Comparison of ENCODE assay signal across 11 cellular contexts in genomic region chr14:68718033-68718725, GRCh38.
DNase-seq lines count a peak whose midpoint lies in the region; ATAC-seq, FAIRE-seq and TF ChIP-seq lines count a peak whose summit lies in the region.
"Had no signal": no experiment of that assay in that cellular context is flagged by ENCODE, and none has a peak within 500 bp of the region (broad histone marks: within the 10 kb centered on the region; RNA-seq: fewer than 3 reads in every experiment).

No MANE protein-coding gene starts in this region.

- no TSS peak for BruUV-seq in K562 (replicated peaks; lab: Mats Ljungman, UMichigan)

- DNase-seq in CD4-positive, CD25-positive, alpha-beta regulatory T cell, result peak in 1 of 3 donors; percentile 54
- DNase-seq in HT-29 (ENCODE audit: low spot score) (peak; percentile 40), K562 (ENCODE audit: extremely low read depth in 1 of 4, low spot score in 3 of 4) (no peak), mucosa of descending colon (peak in 1 of 3 donors; percentile 42), NCI-H2081 (lab: John Stamatoyannopoulos, UW) (no peak), DMS79 (lab: John Stamatoyannopoulos, UW) (no peak)
- no peak for DNase-seq in activated CD4-positive, CD25-positive, alpha-beta regulatory T cell treated with anti-CD3 and anti-CD28 coated beads, Interleukin-2, amount 50 U/mL, for 72 hours
- DNase-seq: MM.1S, T-helper 9 cell had no signal

- intact Hi-C loops in K562 (cut with micrococcal nuclease), result loop anchor here (5.0 kb wide), 1 partner anchor 39 kb away; no protein-coding TSS in a partner anchor
- intact Hi-C loops in mucosa of descending colon (cut with DNase I, micrococcal nuclease), result no loop called here

- TF ChIP-seq CTCF in K562 (IDR thresholded peaks at IDR 0.05 in 2 of 3, conservative IDR thresholded peaks at IDR 0.05 in 1 of 3; ENCODE audit: insufficient read depth in 2 of 3, low read depth in 1 of 3, low read length in 3 of 3) (0 out of 6 replicates have a peak, but pooled peaks of 1 of the 3 experiments have one; percentile 21), mucosa of descending colon (IDR thresholded peaks at IDR 0.05) (no peak)

- peak overlapping the region in 2 of 3 donors; percentile 79 to 86 for H3K27ac Mint-ChIP-seq in CD4-positive, CD25-positive, alpha-beta regulatory T cell

- H3K27me3 Mint-ChIP-seq in CD4-positive, CD25-positive, alpha-beta regulatory T cell, result no peaks in the 10 kb centered on the region

- in situ Hi-C loops in K562 (cut with MboI), result no loop called here

- 64% methylated on average over 2 of the region's 4 CpGs for WGBS in K562 (ENCODE audit: insufficient coverage, low coverage, missing lambda C conversion rate)

- no peaks in the 10 kb centered on the region for H3K9me3 ChIP-seq in CD4-positive, CD25-positive, alpha-beta regulatory T cell (ENCODE audit: control insufficient read depth in 2 of 2, low read length in 2 of 2)
- H3K9me3 ChIP-seq in K562 (replicated peaks; ENCODE audit: control insufficient read depth, insufficient read depth, low read depth, low read length) (no peaks in the 10 kb centered on the region), mucosa of descending colon (peaks cover 2% of the 10 kb centered on the region)

- no peak overlapping the region for H2AFZ ChIP-seq in K562 (ENCODE audit: low read depth, low read length)

- H3K27me3 ChIP-seq in CD4-positive, CD25-positive, alpha-beta regulatory T cell (ENCODE audit: control insufficient read depth, insufficient read depth, low read length), result no peaks in the 10 kb centered on the region
- no peaks in the 10 kb centered on the region for H3K27me3 ChIP-seq in K562 (ENCODE audit: control insufficient read depth in 2 of 2, insufficient read depth in 2 of 2, low read length in 2 of 2)

- no peaks in the 10 kb centered on the region for H3K9me1 ChIP-seq in K562 (ENCODE audit: control insufficient read depth, insufficient read depth, low read length)

- no peak for TF ChIP-seq EP300 in K562 (IDR thresholded peaks at IDR 0.05; ENCODE audit: low read length)

- no peak for TF ChIP-seq RAD21 in K562 (CRISPR knock-in tag; conservative IDR thresholded peaks at IDR 0.05 in 1 of 2, IDR thresholded peaks at IDR 0.05 in 1 of 2)

- no peak overlapping the region for H3K4me2 ChIP-seq in K562 (ENCODE audit: insufficient read depth, low read length)
- H3K4me2 ChIP-seq: smooth muscle cell had no signal

- H3K4me1 ChIP-seq in CD4-positive, CD25-positive, alpha-beta regulatory T cell (ENCODE audit: control insufficient read depth, insufficient read depth, low read length, poor library complexity, severe bottlenecking), result peaks cover 20% of the 10 kb centered on the region
- H3K4me1 ChIP-seq in K562 (replicated peaks in 1 of 2; ENCODE audit: control insufficient read depth in 2 of 2, insufficient read depth in 2 of 2, low read length in 2 of 2) (peaks cover 3 to 35% of the 10 kb centered on the region in 2 experiments; a peak in 3 of 5 replicates), mucosa of descending colon (ENCODE audit: low read depth) (peaks cover 3% of the 10 kb centered on the region)

- TF ChIP-seq POLR2A in K562 (conservative IDR thresholded peaks at IDR 0.05), result no peak

- FAIRE-seq in K562 (lab: Jason Lieb, UNC), result no peak

- peak overlapping the region in 1 of 4 donors; percentile 6 for H3K4me3 Mint-ChIP-seq in CD4-positive, CD25-positive, alpha-beta regulatory T cell

- H3K36me3 ChIP-seq in CD4-positive, CD25-positive, alpha-beta regulatory T cell (ENCODE audit: control insufficient read depth, insufficient read depth, low read length), result no peaks in the 10 kb centered on the region
- H3K36me3 ChIP-seq in K562 (ENCODE audit: control insufficient read depth, insufficient read depth, low read length) (no peaks in the 10 kb centered on the region), mucosa of descending colon (ENCODE audit: low read depth) (no peaks in the 10 kb centered on the region)

- no peak overlapping the region for H3K9ac ChIP-seq in K562 (ENCODE audit: insufficient read depth in 1 of 2, low read depth in 2 of 2, low read length in 2 of 2)

- peaks cover 18 to 69% (median 51%) of the 10 kb centered on the region in 4 donors for H3K4me1 Mint-ChIP-seq in CD4-positive, CD25-positive, alpha-beta regulatory T cell

- no peak overlapping the region for H3K27ac ChIP-seq in CD4-positive, CD25-positive, alpha-beta regulatory T cell (ENCODE audit: insufficient read depth, low read length, poor library complexity, severe bottlenecking)
- no peak overlapping the region for H3K27ac ChIP-seq in K562 (ENCODE audit: extremely low read depth, low read depth, low read length)

- no peak overlapping the region for H3K4me3 ChIP-seq in CD4-positive, CD25-positive, alpha-beta regulatory T cell (ENCODE audit: low read depth, low read length)
- no peak overlapping the region for H3K4me3 ChIP-seq in K562
- H3K4me3 ChIP-seq in mucosa of descending colon, result no peak overlapping the region
- H3K4me3 ChIP-seq: smooth muscle cell had no signal

- H3K36me3 Mint-ChIP-seq in CD4-positive, CD25-positive, alpha-beta regulatory T cell, result no peaks in the 10 kb centered on the region

- ATAC-seq in CD4-positive, CD25-positive, alpha-beta regulatory T cell (ENCODE audit: low read depth in 2 of 2), result no peak
- ATAC-seq in K562 (no peak), mucosa of descending colon (peak; percentile 69), GM18511 (IDR thresholded peaks at IDR 0.05; ENCODE audit: unreplicated experiment) (no peak)

- no peaks in the 10 kb centered on the region for H4K20me1 ChIP-seq in K562 (replicated peaks; ENCODE audit: control insufficient read depth, insufficient read depth, low read length)

- CTCF ChIA-PET in K562 (lab: Yijun Ruan, JAX; ENCODE audit: low intra/inter-chr PET ratio), result no interaction called here

- H3K9me3 Mint-ChIP-seq in CD4-positive, CD25-positive, alpha-beta regulatory T cell, result peaks cover 0 to 3% (median 0%) of the 10 kb centered on the region in 7 donors

- no peaks in the 10 kb centered on the region for H3K79me2 ChIP-seq in K562 (ENCODE audit: control insufficient read depth, insufficient read depth, low read length)

- POLR2A ChIA-PET in K562 (lab: Yijun Ruan, JAX), result interaction anchor here (0.6 to 1.6 kb wide), 3 partner anchors 9 to 426 kb away, joined by 3 read pairs; partner anchors contain the start of gene ZFP36L1

TF ChIP-seq in K562, 482 proteins besides CTCF, POLR2A, EP300 and RAD21:
- TF ChIP-seq CEBPB (tag; IDR thresholded peaks at IDR 0.05) (peak; percentile 29; the same call in 1 of the 2 replicates), HMG20A (CRISPR knock-in tag; conservative IDR thresholded peaks at IDR 0.05) (no peak)
